8 cellular contexts compared by ENCODE assay signal in genomic region chr1:44631333-44631646, GRCh38. TPM values are rescaled to one million over a fixed set of nuclear protein-coding genes. Genes with fewer than 3 reads are reported as not detected.
A peak's percentile ranks its signal among the peaks of the same experiment; 100 is the strongest.
DNase-seq lines count a peak whose midpoint lies in the region; ATAC-seq and TF ChIP-seq lines count a peak whose summit lies in the region.

No MANE protein-coding gene starts in this region.

- DNase-seq in AG09309 (ENCODE audit: low read depth) (no peak), GM23248 (no peak), activated B cell treated with CpG ODN at 0.5 μM for 24 hours (no peak), iPS DF 6.9 (ENCODE audit: low read depth, low spot score) (no peak), GM03348 (ENCODE audit: low spot score) (no peak), NCI-H748 (lab: John Stamatoyannopoulos, UW; ENCODE audit: unreplicated experiment) (no peak), NCI-H146 (lab: John Stamatoyannopoulos, UW) (no peak)
- DNase-seq in stimulated activated naive CD8-positive, alpha-beta T cell treated with anti-CD3 and anti-CD28 coated beads, Interleukin-15, amount 100 ng/mL, for 72 hours, result no peak

- TF ChIP-seq CTCF in AG09309 (IDR thresholded peaks at IDR 0.05; ENCODE audit: control insufficient read depth, insufficient read depth, low read depth, low read length, missing control alignments) (no peak), activated B cell treated with CpG ODN at 0.5 μM for 24 hours (IDR thresholded peaks at IDR 0.05) (no peak)

- peak overlapping the region; percentile 98 for H3K27ac Mint-ChIP-seq in activated B cell treated with CpG ODN at 0.5 μM for 24 hours
- peak overlapping the region; percentile 98 to 99 for H3K27ac Mint-ChIP-seq in stimulated activated naive CD8-positive, alpha-beta T cell treated with anti-CD3 and anti-CD28 coated beads, Interleukin-15, amount 100 ng/mL, for 72 hours

- H3K36me3 Mint-ChIP-seq in activated B cell treated with CpG ODN at 0.5 μM for 24 hours (ENCODE audit: low read depth), result peaks cover 32% of the 10 kb centered on the region

- WGBS in GM23248 (ENCODE audit: low coverage in 1 of 2, low lambda C conversion rate in 2 of 2, missing lambda C conversion rate in 2 of 2), 2 experiments, result 27 to 43% methylated on average over 8 of the region's 8 CpGs
- WGBS in iPS DF 6.9 (ENCODE audit: insufficient coverage, insufficient read length), result no CpG with 5 or more reads among the region's 8 CpGs

- H3K4me1 Mint-ChIP-seq in activated B cell treated with CpG ODN at 0.5 μM for 24 hours, result peaks cover 38% of the 10 kb centered on the region
- H3K4me1 Mint-ChIP-seq in stimulated activated naive CD8-positive, alpha-beta T cell treated with anti-CD3 and anti-CD28 coated beads, Interleukin-15, amount 100 ng/mL, for 72 hours, result peaks cover 52% of the 10 kb centered on the region

- peak; percentile 7 for ATAC-seq in activated B cell treated with CpG ODN at 0.5 μM for 24 hours (ENCODE audit: low read depth)
- ATAC-seq in stimulated activated naive CD8-positive, alpha-beta T cell treated with anti-CD3 and anti-CD28 coated beads, Interleukin-15, amount 100 ng/mL, for 72 hours, result peak; percentile 53

- no peaks in the 10 kb centered on the region for H3K9me3 Mint-ChIP-seq in activated B cell treated with CpG ODN at 0.5 μM for 24 hours
- peaks cover 8% of the 10 kb centered on the region in 2 donors for H3K9me3 Mint-ChIP-seq in stimulated activated naive CD8-positive, alpha-beta T cell treated with anti-CD3 and anti-CD28 coated beads, Interleukin-15, amount 100 ng/mL, for 72 hours

- peaks cover 24% of the 10 kb centered on the region for H3K79me2 ChIP-seq in GM23248 (ENCODE audit: insufficient read depth)

- H3K36me3 ChIP-seq in GM23248 (ENCODE audit: low read depth), result no peaks in the 10 kb centered on the region
- peaks cover 23% of the 10 kb centered on the region for H3K36me3 ChIP-seq in iPS DF 6.9 (ENCODE audit: control insufficient read depth, insufficient read depth, low read length)

- peak overlapping the region; percentile 92 for H3K27ac ChIP-seq in GM23248
- H3K27ac ChIP-seq in iPS DF 6.9 (ENCODE audit: low read length), result no peak overlapping the region

- no peaks in the 10 kb centered on the region for H3K27me3 Mint-ChIP-seq in activated B cell treated with CpG ODN at 0.5 μM for 24 hours
- no peaks in the 10 kb centered on the region for H3K27me3 Mint-ChIP-seq in stimulated activated naive CD8-positive, alpha-beta T cell treated with anti-CD3 and anti-CD28 coated beads, Interleukin-15, amount 100 ng/mL, for 72 hours

- H3K9me3 ChIP-seq in GM23248 (ENCODE audit: low read depth) (no peaks in the 10 kb centered on the region), iPS DF 6.9 (ENCODE audit: control insufficient read depth, insufficient read depth, low read length) (no peaks in the 10 kb centered on the region)

- no peaks in the 10 kb centered on the region for H3K27me3 ChIP-seq in GM23248 (replicated peaks; ENCODE audit: insufficient read depth)
- H3K27me3 ChIP-seq in iPS DF 6.9 (ENCODE audit: control insufficient read depth, insufficient read depth, low read length), result no peaks in the 10 kb centered on the region

- peaks cover 42% of the 10 kb centered on the region for H3F3A ChIP-seq in GM23248 (ENCODE audit: insufficient read depth)

- H3K9ac ChIP-seq in GM23248, result peak overlapping the region; percentile 88

- in situ Hi-C loops in GM23248 (cut with MboI), result no loop called here

- CTCF ChIA-PET in activated B cell treated with CpG ODN at 0.5 μM for 24 hours (lab: Charles Lee), result interaction anchor here (2.7 kb wide), 1 partner anchor 21 kb away, joined by 7 read pairs; no protein-coding TSS in a partner anchor

- peaks cover 37% of the 10 kb centered on the region for H3K4me1 ChIP-seq in GM23248 (ENCODE audit: insufficient read depth)
- peaks cover 3% of the 10 kb centered on the region; the same call in 1 of the 2 replicates for H3K4me1 ChIP-seq in iPS DF 6.9 (ENCODE audit: control insufficient read depth, insufficient read depth, low read length)

- POLR2A ChIA-PET in activated B cell treated with CpG ODN at 0.5 μM for 24 hours (lab: Charles Lee), result interaction anchor here (0.5 to 4.9 kb wide), 29 partner anchors 9 to 1616 kb away, joined by 3 to 58 read pairs (median 8); partner anchors contain the start of genes ARMH1, CCDC163, DMAP1 and DPH2

- H4K20me1 ChIP-seq in GM23248 (ENCODE audit: insufficient read depth), result no peaks in the 10 kb centered on the region

- peak overlapping the region; percentile 89 for H3K4me2 ChIP-seq in GM23248 (ENCODE audit: unreplicated experiment)

- peak overlapping the region; percentile 84 for H2AFZ ChIP-seq in GM23248

- no peaks in the 10 kb centered on the region for H3K9me2 ChIP-seq in GM23248 (ENCODE audit: insufficient read depth)

- intact Hi-C loops in activated B cell treated with CpG ODN at 0.5 μM for 24 hours (cut with micrococcal nuclease), result loop anchor here (1.0 to 10.0 kb wide), 4 partner anchors 43 to 1616 kb away; partner anchors contain the start of genes ARMH1, CCDC24, ERI3 and RAD54L

- H3K4me3 ChIP-seq in AG09309 (ENCODE audit: control insufficient read depth, low read depth, low read length), result peak overlapping the region; percentile 39
- H3K4me3 ChIP-seq in GM23248, result peak overlapping the region; percentile 78
- H3K4me3 ChIP-seq in iPS DF 6.9 (ENCODE audit: low read length), result peak overlapping the region; percentile 77; the same call in 1 of the 2 replicates

- peak overlapping the region; percentile 91 for H3K4me3 Mint-ChIP-seq in activated B cell treated with CpG ODN at 0.5 μM for 24 hours
- H3K4me3 Mint-ChIP-seq in stimulated activated naive CD8-positive, alpha-beta T cell treated with anti-CD3 and anti-CD28 coated beads, Interleukin-15, amount 100 ng/mL, for 72 hours, result peak overlapping the region; percentile 91 to 95

RNA-seq across cellular contexts. Expression of gene TMEM53, which starts 43.0 kb away (rescaled TPM):
- total RNA-seq in GM23248 (2014; rRNA removed; shearing (Covaris generic)), result 4.4 and 5.9 TPM in 2 replicates
- polyA plus RNA-seq in GM23248 (2016; fragmentation: Nextera tagmentation; extraction: Ambion mirVana), result 10.1 and 12.7 TPM in 2 replicates
- total RNA-seq in activated B cell treated with CpG ODN at 0.5 μM for 24 hours, result 4.6 and 4.8 TPM in 2 replicates

RNA-seq across cellular contexts. Expression of gene ARMH1, which starts 43.2 kb away (rescaled TPM):
- 0.51 and 1.4 TPM in 2 replicates for total RNA-seq in GM23248 (2014; rRNA removed; shearing (Covaris generic))
- polyA plus RNA-seq in GM23248 (2016; fragmentation: Nextera tagmentation; extraction: Ambion mirVana), result 1.5 and 1.6 TPM in 2 replicates
- total RNA-seq in activated B cell treated with CpG ODN at 0.5 μM for 24 hours, result 18.1 and 19.9 TPM in 2 replicates
